33 cellular contexts compared by ENCODE assay signal in genomic region chr1:30842698-30843354, GRCh38.
DNase-seq lines count a peak whose midpoint lies in the region; ATAC-seq, FAIRE-seq and TF ChIP-seq lines count a peak whose summit lies in the region.
"Had no signal": no experiment of that assay in that cellular context is flagged by ENCODE, and none has a peak within 500 bp of the region (broad histone marks: within the 10 kb centered on the region; RNA-seq: fewer than 3 reads in every experiment).

No MANE protein-coding gene starts in this region.

- TF ChIP-seq EP300 in A549 (IDR thresholded peaks at IDR 0.05), result no peak

- TF ChIP-seq RAD21 in A549 (conservative IDR thresholded peaks at IDR 0.05 in 1 of 2, IDR thresholded peaks at IDR 0.05 in 1 of 2), result no peak

- H3K4me1 Mint-ChIP-seq in CD14-positive monocyte (peaks cover 21% of the 10 kb centered on the region), astrocyte (ENCODE audit: low read depth, unreplicated experiment) (peaks cover 8% of the 10 kb centered on the region)
- H3K4me1 Mint-ChIP-seq: activated CD4-positive, alpha-beta T cell treated with anti-CD3 and anti-CD28 coated beads, Interleukin-2, amount 10 ng/mL, durations not matched to agents 24 days and 14 days; central memory CD8-positive, alpha-beta T cell; stimulated activated memory B cell treated with anti-CD40 and anti-IgM and Interleukin-4, amounts not matched to agents 10 μg/mL and 1 μg/mL and 100 μg/mL, for 72 hours had no signal

- no peaks in the 10 kb centered on the region for H3K79me2 ChIP-seq in astrocyte (ENCODE audit: insufficient read depth, low read length)
- H3K79me2 ChIP-seq: parathyroid adenoma had no signal

- WGBS in A549 (ENCODE audit: missing lambda C conversion rate), result 56% methylated on average over 7 of the region's 7 CpGs

- H3K27ac ChIP-seq in A549 (no peak overlapping the region), astrocyte (ENCODE audit: low read depth, low read length) (no peak overlapping the region), kidney (ENCODE audit: low read depth in 2 of 2, low read length in 2 of 2) (no peak overlapping the region)
- H3K27ac ChIP-seq: KMS-11, parathyroid adenoma, SJCRH30, skin epidermis, transverse colon had no signal

- no peak for ATAC-seq in A549
- ATAC-seq in GM19452 (IDR thresholded peaks at IDR 0.05; ENCODE audit: unreplicated experiment), result no peak
- ATAC-seq: GM23338; stimulated activated memory B cell treated with anti-CD40 and anti-IgM and Interleukin-4, amounts not matched to agents 10 μg/mL and 1 μg/mL and 100 μg/mL, for 72 hours; WTC11 had no signal

- H3K4me3 ChIP-seq in A549 (no peak overlapping the region), astrocyte (ENCODE audit: insufficient read depth, low read depth, low read length) (no peak overlapping the region), kidney (ENCODE audit: low read length in 2 of 2) (no peak overlapping the region)
- H3K4me3 ChIP-seq: GM23338, SJCRH30, skin epidermis, transverse colon had no signal

- intact Hi-C loops in CD14-positive monocyte (cut with micrococcal nuclease) (no loop called here), kidney (cut with DNase I) (no loop called here)

- no peaks in the 10 kb centered on the region for H4K20me1 ChIP-seq in astrocyte (ENCODE audit: insufficient read depth, low read length)

- H3K9me3 ChIP-seq in A549 (no peaks in the 10 kb centered on the region), astrocyte (ENCODE audit: insufficient read depth, low read depth, low read length) (no peaks in the 10 kb centered on the region), kidney (ENCODE audit: control insufficient read depth in 1 of 2, low read length in 2 of 2) (no peaks in the 10 kb centered on the region)
- H3K9me3 ChIP-seq: SJCRH30, transverse colon had no signal

- H3K9ac ChIP-seq in astrocyte (ENCODE audit: low read length), result no peak overlapping the region
- H3K9ac ChIP-seq in kidney (ENCODE audit: low read length in 2 of 2), result no peak overlapping the region
- H3K9ac ChIP-seq: KMS-11, parathyroid adenoma had no signal

- H3K36me3 Mint-ChIP-seq in CD14-positive monocyte (peaks cover 0 to 4% of the 10 kb centered on the region in 2 donors), astrocyte (ENCODE audit: low read depth, unreplicated experiment) (peaks cover 3% of the 10 kb centered on the region)
- H3K36me3 Mint-ChIP-seq: stimulated activated memory B cell treated with anti-CD40 and anti-IgM and Interleukin-4, amounts not matched to agents 10 μg/mL and 1 μg/mL and 100 μg/mL, for 72 hours; WTC11 had no signal

- no peak for TF ChIP-seq POLR2A in A549 (IDR thresholded peaks at IDR 0.05; ENCODE audit: low read length)

- POLR2A ChIA-PET in A549 (lab: Yijun Ruan, JAX), result no interaction called here

- peak overlapping the region in 1 of 7 donors; percentile 30 for H3K27ac Mint-ChIP-seq in CD14-positive monocyte
- H3K27ac Mint-ChIP-seq in astrocyte (ENCODE audit: unreplicated experiment), result no peak overlapping the region
- H3K27ac Mint-ChIP-seq: activated CD4-positive, alpha-beta T cell treated with anti-CD3 and anti-CD28 coated beads, Interleukin-2, amount 10 ng/mL, durations not matched to agents 24 days and 14 days; dendritic cell treated with granulocyte-macrophage colony-stimulating factor and Interleukin-4, amounts not matched to agents 40 ng/mL and 50 ng/mL, for 4 days; GM23338; memory B cell; stimulated activated memory B cell treated with anti-CD40 and anti-IgM and Interleukin-4, amounts not matched to agents 10 μg/mL and 1 μg/mL and 100 μg/mL, for 72 hours; WTC11 had no signal

- H3K4me3 Mint-ChIP-seq in CD14-positive monocyte (peak overlapping the region in 1 of 2 donors; percentile 72), astrocyte (ENCODE audit: unreplicated experiment) (no peak overlapping the region)
- H3K4me3 Mint-ChIP-seq: activated CD4-positive, alpha-beta T cell treated with anti-CD3 and anti-CD28 coated beads, Interleukin-2, amount 10 ng/mL, durations not matched to agents 24 days and 14 days; central memory CD8-positive, alpha-beta T cell; dendritic cell treated with granulocyte-macrophage colony-stimulating factor and Interleukin-4, amounts not matched to agents 40 ng/mL and 50 ng/mL, for 4 days; GM23338; memory B cell; stimulated activated memory B cell treated with anti-CD40 and anti-IgM and Interleukin-4, amounts not matched to agents 10 μg/mL and 1 μg/mL and 100 μg/mL, for 72 hours; WTC11 had no signal

- FAIRE-seq in A549 (lab: Jason Lieb, UNC) (no peak), astrocyte (lab: Jason Lieb, UNC) (no peak), kidney (lab: Jason Lieb, UNC) (no peak)
- FAIRE-seq: GM12892, HTR-8/SVneo had no signal

- peaks cover 94 to 100% (median 98%) of the 10 kb centered on the region in 3 donors for H3K27me3 Mint-ChIP-seq in CD14-positive monocyte (ENCODE audit: low read depth in 3 of 3)
- peaks cover 29% of the 10 kb centered on the region for H3K27me3 Mint-ChIP-seq in astrocyte (ENCODE audit: low read depth, unreplicated experiment)

- H3K4me2 ChIP-seq in A549 (no peak overlapping the region), astrocyte (ENCODE audit: low read length) (no peak overlapping the region)
- H3K4me2 ChIP-seq: GM23338, KMS-11 had no signal

- peaks cover 16% of the 10 kb centered on the region for H3K27me3 ChIP-seq in astrocyte (ENCODE audit: insufficient read depth, low read length)
- H3K27me3 ChIP-seq: SJCRH30 had no signal

- TF ChIP-seq CTCF in A549 (IDR thresholded peaks at IDR 0.05) (no peak), CD14-positive monocyte (IDR thresholded peaks at IDR 0.05) (no peak), astrocyte (IDR thresholded peaks at IDR 0.05; ENCODE audit: insufficient read depth, low read depth, low read length) (no peak), kidney (IDR thresholded peaks at IDR 0.05; ENCODE audit: borderline replicate concordance, extremely low read depth, insufficient read depth) (no peak), GM20000 (IDR thresholded peaks at IDR 0.05; ENCODE audit: extremely low read depth, missing control alignments) (no peak)

- H3K36me3 ChIP-seq in astrocyte (ENCODE audit: insufficient read depth, low read length) (no peaks in the 10 kb centered on the region), kidney (ENCODE audit: control insufficient read depth in 1 of 2, insufficient read depth in 2 of 2, low read length in 2 of 2) (no peaks in the 10 kb centered on the region)
- H3K36me3 ChIP-seq: SJCRH30, transverse colon had no signal

- H2AFZ ChIP-seq in astrocyte (ENCODE audit: low read depth, low read length), result no peak overlapping the region
- H2AFZ ChIP-seq: GM23338, parathyroid adenoma had no signal

- no peak for DNase-seq in A549 (ENCODE audit: low read depth in 1 of 2, low spot score in 1 of 2)
- DNase-seq in CD14-positive monocyte (ENCODE audit: low spot score), result peak; percentile 37
- DNase-seq in astrocyte (ENCODE audit: low read depth), result peak; percentile 70
- peak; percentile 88 for DNase-seq in kidney
- DNase-seq in GM20000 (ENCODE audit: low spot score), result no peak
- no peak for DNase-seq in HuH-7 (ENCODE audit: low spot score)
- no peak for DNase-seq in SK-N-DZ (ENCODE audit: low spot score)
- DNase-seq: activated CD4-positive, alpha-beta T cell treated with anti-CD3 and anti-CD28 coated beads, Interleukin-2, amount 10 ng/mL, durations not matched to agents 24 days and 14 days; activated gamma-delta T cell; activated T-cell treated with anti-CD3 and anti-CD28 coated beads, Interleukin-2, amount 50 U/mL, for 1 hour; C1 segment of cervical spinal cord; erythroblast; hippocampal formation; MM.1S; NCI-H1694; NCI-H446; NCI-H82; retina; SJCRH30; T-helper 9 cell; transverse colon had no signal

- H3K9me3 Mint-ChIP-seq in CD14-positive monocyte, result peaks cover 0 to 11% (median 6%) of the 10 kb centered on the region in 7 donors
- H3K9me3 Mint-ChIP-seq in astrocyte (ENCODE audit: unreplicated experiment), result peaks cover 5% of the 10 kb centered on the region
- H3K9me3 Mint-ChIP-seq: activated CD4-positive, alpha-beta T cell treated with anti-CD3 and anti-CD28 coated beads, Interleukin-2, amount 10 ng/mL, durations not matched to agents 24 days and 14 days; central memory CD8-positive, alpha-beta T cell; dendritic cell treated with granulocyte-macrophage colony-stimulating factor and Interleukin-4, amounts not matched to agents 40 ng/mL and 50 ng/mL, for 4 days; GM23338 had no signal

- CTCF ChIA-PET in A549 (lab: Yijun Ruan, JAX), result interaction anchor here (0.8 to 1.8 kb wide), 3 partner anchors 29 to 69 kb away, joined by 3 to 6 read pairs (median 3); no protein-coding TSS in a partner anchor

- H3K4me1 ChIP-seq in A549 (no peaks in the 10 kb centered on the region), astrocyte (ENCODE audit: insufficient read depth, low read length) (peaks cover 11% of the 10 kb centered on the region), kidney (ENCODE audit: control insufficient read depth in 1 of 2, insufficient read depth in 1 of 2, low read depth in 1 of 2, low read length in 2 of 2) (peaks cover 15 to 17% of the 10 kb centered on the region in 2 donors)
- H3K4me1 ChIP-seq: parathyroid adenoma had no signal

TF ChIP-seq in A549, 52 proteins besides CTCF, POLR2A, EP300 and RAD21:
- TF ChIP-seq MYC (IDR thresholded peaks at IDR 0.05; ENCODE audit: borderline replicate concordance, low read length) (no peak), ZFP36 (IDR thresholded peaks at IDR 0.05; ENCODE audit: borderline replicate concordance, partially characterized antibody) (peak; percentile 6)

Comparison
In these comparisons a context has a peak if more than half of its experiments do, and no peak if none do; other contexts are left out.
1. DNase-seq: peak in CD14-positive monocyte (single experiment), astrocyte (single experiment) and kidney (single experiment); none in A549 (0 of 2), GM20000 (single experiment), HuH-7 (single experiment) and SK-N-DZ (single experiment).